Comparison of ENCODE assay signal across 1 cellular context in the genomic region with DNA sequence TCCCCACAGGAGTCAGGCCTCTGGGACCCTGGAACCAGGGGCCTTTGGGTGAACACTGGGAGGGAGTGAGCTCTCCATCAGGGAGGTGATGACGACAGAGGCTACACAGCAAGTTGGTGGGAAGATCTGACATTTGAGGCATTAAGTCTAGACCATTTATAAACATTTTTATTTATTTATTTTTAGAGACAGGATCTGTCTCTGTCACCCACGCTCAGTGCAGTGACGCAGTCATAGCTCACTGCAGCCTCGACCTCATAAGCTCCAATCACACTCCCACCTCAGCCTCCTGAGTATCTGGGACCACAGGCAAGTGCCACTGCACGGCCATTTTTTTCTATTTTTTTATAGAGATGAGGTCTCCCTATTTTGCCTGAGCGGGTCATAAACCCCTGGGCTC.
TF ChIP-seq lines count a peak whose summit lies in the region.

No MANE protein-coding gene starts in this region.

TF ChIP-seq in IMR-90, 13 proteins besides CTCF, POLR2A, EP300 and RAD21:
- TF ChIP-seq CEBPB (IDR thresholded peaks at IDR 0.05; ENCODE audit: low read depth, low read length) (0 out of 2 replicates have a peak, but pooled peaks have one; percentile 26), MAZ (IDR thresholded peaks at IDR 0.05; ENCODE audit: borderline replicate concordance, low read depth, low read length) (no peak)
